In the genomic region with DNA sequence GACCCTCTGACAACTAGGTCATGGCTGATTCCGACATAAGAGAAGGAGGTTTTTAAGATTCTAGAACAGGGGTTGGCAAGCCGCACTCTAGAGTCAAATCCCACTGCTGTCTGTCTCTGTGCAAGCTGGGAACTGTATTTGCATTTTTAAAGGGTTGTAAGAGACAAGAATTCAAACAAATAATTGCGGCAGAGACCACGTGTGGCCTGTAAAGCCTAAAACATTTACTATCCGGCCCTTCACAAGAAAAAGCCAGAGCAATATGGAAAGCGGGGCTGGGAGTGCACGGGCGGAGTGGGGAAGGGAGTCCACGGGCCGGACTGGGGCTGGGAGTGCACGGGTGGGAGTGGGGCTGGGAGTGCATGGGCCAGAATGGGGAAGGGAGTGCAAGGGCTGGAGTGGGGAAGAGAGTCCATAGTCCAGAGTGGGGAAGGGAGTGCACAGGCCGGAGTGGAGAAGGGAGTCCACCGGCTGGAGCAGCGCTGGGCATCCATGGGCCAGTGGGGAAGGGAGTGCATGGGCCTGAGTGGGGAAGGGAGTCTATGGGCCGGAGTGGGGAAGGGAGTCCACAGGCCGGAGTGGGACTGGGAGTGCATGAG, we compare ENCODE assay signal across 21 cellular contexts. TPM values are rescaled to one million over a fixed set of nuclear protein-coding genes. Genes with fewer than 3 reads are reported as not detected.
DNase-seq lines count a peak whose midpoint lies in the region; ATAC-seq and TF ChIP-seq lines count a peak whose summit lies in the region.
"Had no signal": no experiment of that assay in that cellular context is flagged by ENCODE, and none has a peak within 500 bp of the region (broad histone marks: within the 10 kb centered on the region; RNA-seq: fewer than 3 reads in every experiment).

No MANE protein-coding gene starts in this region.

- H3K36me3 Mint-ChIP-seq in activated T-helper 1 cell treated with anti-CD3 and anti-CD28 coated beads, Interleukin-12 subunit alpha, Interleukin-12 subunit beta, Interleukin-2, Interleukin-4 antibody, amounts not matched to agents 30 ng/mL and 10 ng/mL and 1 ng/mL, durations not matched to agents 14 hours and 24 hours and 36 hours (ENCODE audit: low read depth): no peaks in the 10 kb centered on the region
- H3K36me3 Mint-ChIP-seq: CD4-positive, CD25-positive, alpha-beta regulatory T cell; IgD-negative memory B cell had no signal

- H3K4me3 Mint-ChIP-seq in activated T-helper 1 cell treated with anti-CD3 and anti-CD28 coated beads, Interleukin-12 subunit alpha, Interleukin-12 subunit beta, Interleukin-2, Interleukin-4 antibody, amounts not matched to agents 30 ng/mL and 10 ng/mL and 1 ng/mL, durations not matched to agents 14 hours and 24 hours and 36 hours: no peak overlapping the region
- H3K4me3 Mint-ChIP-seq: activated naive CD8-positive, alpha-beta T cell treated with anti-CD3 and anti-CD28 coated beads, Interleukin-2, amount 50 U/mL, for 24 hours; CD4-positive, CD25-positive, alpha-beta regulatory T cell; IgD-negative memory B cell had no signal

- in situ Hi-C loops in GM13977 (cut with MboI; ENCODE audit: low pct_unique_long_range_greater_than_20kb, low sequenced_read_pairs, unreplicated experiment): no loop called here

- no peak for TF ChIP-seq CTCF in GM13977 (IDR thresholded peaks at IDR 0.05; ENCODE audit: extremely low read depth, insufficient read depth, missing control alignments)

- no peak for DNase-seq in Right ventricle myocardium superior
- DNase-seq in left cardiac atrium: no peak
- no peak for DNase-seq in left lobe of liver (ENCODE audit: low spot score)
- DNase-seq in posterior vena cava (ENCODE audit: low spot score): peak; percentile 29
- no peak for DNase-seq in erythroblast (lab: John Stamatoyannopoulos, UW)
- DNase-seq in HK-2 (ENCODE audit: unreplicated experiment): no peak
- DNase-seq in GM13977 (ENCODE audit: low spot score): no peak
- no peak for DNase-seq in activated T-helper 1 cell treated with anti-CD3 and anti-CD28 coated beads, Interleukin-12 subunit alpha, Interleukin-12 subunit beta, Interleukin-2, Interleukin-4 antibody, amounts not matched to agents 30 ng/mL and 10 ng/mL and 1 ng/mL, durations not matched to agents 14 hours and 24 hours and 36 hours (ENCODE audit: low spot score)
- DNase-seq: activated CD4-positive, alpha-beta T cell treated with anti-CD3 and anti-CD28 coated beads for 4 hours; activated gamma-delta T cell; activated naive CD8-positive, alpha-beta T cell treated with anti-CD3 and anti-CD28 coated beads, Interleukin-2, amount 50 U/mL, for 24 hours; activated T-cell treated with anti-CD3 and anti-CD28 coated beads, Interleukin-2, amount 50 U/mL, for 1 hour; CD4-positive, CD25-positive, alpha-beta regulatory T cell; NCI-H1048; NCI-H1694 treated with DMSO at 0.1 percent for 48 hours; NCI-H2171; NCI-H510A; nucleus accumbens; PC-3; stomach had no signal

- no peak for TF ChIP-seq POLR2A in erythroblast (IDR thresholded peaks at IDR 0.05; ENCODE audit: low read length)

- H3K27ac Mint-ChIP-seq in activated T-helper 1 cell treated with anti-CD3 and anti-CD28 coated beads, Interleukin-12 subunit alpha, Interleukin-12 subunit beta, Interleukin-2, Interleukin-4 antibody, amounts not matched to agents 30 ng/mL and 10 ng/mL and 1 ng/mL, durations not matched to agents 14 hours and 24 hours and 36 hours: no peak overlapping the region
- H3K27ac Mint-ChIP-seq: activated naive CD8-positive, alpha-beta T cell treated with anti-CD3 and anti-CD28 coated beads, Interleukin-2, amount 50 U/mL, for 24 hours; CD4-positive, CD25-positive, alpha-beta regulatory T cell; IgD-negative memory B cell had no signal

- no peaks in the 10 kb centered on the region for H3K9me3 Mint-ChIP-seq in activated T-helper 1 cell treated with anti-CD3 and anti-CD28 coated beads, Interleukin-12 subunit alpha, Interleukin-12 subunit beta, Interleukin-2, Interleukin-4 antibody, amounts not matched to agents 30 ng/mL and 10 ng/mL and 1 ng/mL, durations not matched to agents 14 hours and 24 hours and 36 hours
- H3K9me3 Mint-ChIP-seq: activated naive CD8-positive, alpha-beta T cell treated with anti-CD3 and anti-CD28 coated beads, Interleukin-2, amount 50 U/mL, for 24 hours had no signal

- intact Hi-C loops in Right ventricle myocardium superior (cut with DNase I) (no loop called here), left cardiac atrium (cut with DNase I) (no loop called here), posterior vena cava (cut with DNase I) (loop anchor here in 1 of 2 donors (5.0 kb wide), 1 partner anchor 709 kb away; no protein-coding TSS in a partner anchor)
- intact Hi-C loops in activated T-helper 1 cell treated with anti-CD3 and anti-CD28 coated beads, Interleukin-12 subunit alpha, Interleukin-12 subunit beta, Interleukin-2, Interleukin-4 antibody, amounts not matched to agents 30 ng/mL and 10 ng/mL and 1 ng/mL, durations not matched to agents 14 hours and 24 hours and 36 hours (cut with micrococcal nuclease): no loop called here

- H3K4me1 Mint-ChIP-seq in activated T-helper 1 cell treated with anti-CD3 and anti-CD28 coated beads, Interleukin-12 subunit alpha, Interleukin-12 subunit beta, Interleukin-2, Interleukin-4 antibody, amounts not matched to agents 30 ng/mL and 10 ng/mL and 1 ng/mL, durations not matched to agents 14 hours and 24 hours and 36 hours (ENCODE audit: low read depth): no peaks in the 10 kb centered on the region
- H3K4me1 Mint-ChIP-seq: activated naive CD8-positive, alpha-beta T cell treated with anti-CD3 and anti-CD28 coated beads, Interleukin-2, amount 50 U/mL, for 24 hours; CD4-positive, CD25-positive, alpha-beta regulatory T cell; IgD-negative memory B cell had no signal

- H3K27me3 Mint-ChIP-seq in activated T-helper 1 cell treated with anti-CD3 and anti-CD28 coated beads, Interleukin-12 subunit alpha, Interleukin-12 subunit beta, Interleukin-2, Interleukin-4 antibody, amounts not matched to agents 30 ng/mL and 10 ng/mL and 1 ng/mL, durations not matched to agents 14 hours and 24 hours and 36 hours (ENCODE audit: insufficient read depth): peaks cover 2% of the 10 kb centered on the region
- H3K27me3 Mint-ChIP-seq: CD4-positive, CD25-positive, alpha-beta regulatory T cell had no signal

- ATAC-seq in Right ventricle myocardium superior (ENCODE audit: poor library complexity) (peak; percentile 10), left cardiac atrium (no peak), left lobe of liver (peak; percentile 9)
- ATAC-seq: activated naive CD8-positive, alpha-beta T cell treated with anti-CD3 and anti-CD28 coated beads, Interleukin-2, amount 50 U/mL, for 24 hours; PC-3 had no signal

RNA-seq across cellular contexts. Expression of gene KLF15, which starts 41.2 kb away (rescaled TPM):
- total RNA-seq in Right ventricle myocardium superior (34.0 TPM), left cardiac atrium (10 to 100 TPM; 23.8 to 32.4 TPM), left lobe of liver (105 TPM), posterior vena cava (10 to 100 TPM; 10.6 to 15.5 TPM)
- 0.08 and 0.22 TPM in 2 replicates for total RNA-seq in activated T-helper 1 cell treated with anti-CD3 and anti-CD28 coated beads, Interleukin-12 subunit alpha, Interleukin-12 subunit beta, Interleukin-2, Interleukin-4 antibody, amounts not matched to agents 30 ng/mL and 10 ng/mL and 1 ng/mL, durations not matched to agents 14 hours and 24 hours and 36 hours
- total RNA-seq: CD4-positive, CD25-positive, alpha-beta regulatory T cell; PC-3 had no signal

Comparison
In these comparisons a context has a peak if more than half of its experiments do, and no peak if none do; other contexts are left out.
1. ATAC-seq: peak in Right ventricle myocardium superior (single experiment) and left lobe of liver (single experiment); none in left cardiac atrium (0 of 2).